ENCODE assay signal across 13 cellular contexts in genomic region chr3:132135628-132136333, GRCh38.
A peak's percentile ranks its signal among the peaks of the same experiment; 100 is the strongest.
DNase-seq lines count a peak whose midpoint lies in the region; ATAC-seq and TF ChIP-seq lines count a peak whose summit lies in the region.
"Had no signal": no experiment of that assay in that cellular context is flagged by ENCODE, and none has a peak within 500 bp of the region (broad histone marks: within the 10 kb centered on the region; RNA-seq: fewer than 3 reads in every experiment).

No MANE protein-coding gene starts in this region.

- CTCF ChIA-PET in A673 (lab: Charles Lee), result no interaction called here

- peaks cover 4% of the 10 kb centered on the region for H3K27me3 ChIP-seq in A673 (replicated peaks; ENCODE audit: insufficient read depth, low read depth, low read length, poor library complexity)
- H3K27me3 ChIP-seq: esophagus muscularis mucosa had no signal

- no peak for TF ChIP-seq POLR2A in lower leg skin (IDR thresholded peaks at IDR 0.05)

- WGBS in lower leg skin, 2 donors, result 56 to 69% methylated on average over 4 of the region's 4 CpGs

- no peaks in the 10 kb centered on the region for H3K36me3 Mint-ChIP-seq in activated naive CD8-positive, alpha-beta T cell treated with anti-CD3 and anti-CD28 coated beads, Interleukin-2, amount 50 U/mL, for 24 hours (ENCODE audit: low read depth)

- H3K27ac ChIP-seq in A673 (ENCODE audit: low read depth, low read length, poor library complexity, severe bottlenecking), result no peak overlapping the region

- ATAC-seq in activated naive CD8-positive, alpha-beta T cell treated with anti-CD3 and anti-CD28 coated beads, Interleukin-2, amount 50 U/mL, for 24 hours, result no peak

- no peaks in the 10 kb centered on the region for H3K9me3 Mint-ChIP-seq in activated naive CD8-positive, alpha-beta T cell treated with anti-CD3 and anti-CD28 coated beads, Interleukin-2, amount 50 U/mL, for 24 hours

- DNase-seq in A673 (ENCODE audit: low spot score) (peak; percentile 10), HS-5 (ENCODE audit: low read depth) (peak; percentile 95), astrocyte of the hippocampus (ENCODE audit: low read depth, low spot score) (peak; percentile 96), iris pigment epithelial cell (ENCODE audit: low read depth) (peak; percentile 98), lower leg skin (ENCODE audit: low spot score in 2 of 2) (no peak), NCI-H2171 (lab: John Stamatoyannopoulos, UW) (no peak)
- DNase-seq in activated CD4-positive, alpha-beta T cell treated with anti-CD3 and anti-CD28 coated beads, Interleukin-2, amount 50 U/mL, for 48 hours, result no peak
- DNase-seq in activated naive CD8-positive, alpha-beta T cell treated with anti-CD3 and anti-CD28 coated beads, Interleukin-2, amount 50 U/mL, for 24 hours, result no peak
- DNase-seq: activated T-cell treated with anti-CD3 and anti-CD28 coated beads, Interleukin-2, amount 50 U/mL, for 1 hour; C1 segment of cervical spinal cord; SHP77 treated with DMSO at 0.1 percent for 48 hours had no signal

- H3K4me3 ChIP-seq in A673 (ENCODE audit: low read depth, low read length, poor library complexity, severe bottlenecking), result no peak overlapping the region
- no peak overlapping the region for H3K4me3 ChIP-seq in lower leg skin (ENCODE audit: low read depth, poor library complexity, severe bottlenecking)
- H3K4me3 ChIP-seq: esophagus muscularis mucosa had no signal

- no TSS peak for BruUV-seq in A673 (replicated peaks; lab: Mats Ljungman, UMichigan)

- H3K9me3 ChIP-seq in A673 (ENCODE audit: low read depth, low read length, poor library complexity, severe bottlenecking), result no peaks in the 10 kb centered on the region
- H3K9me3 ChIP-seq: esophagus muscularis mucosa had no signal

- intact Hi-C loops in A673 (cut with micrococcal nuclease; ENCODE audit: unreplicated experiment) (no loop called here), lower leg skin (cut with DNase I; ENCODE audit: low total_unique reads) (no loop called here)

- H3K4me3 Mint-ChIP-seq in activated naive CD8-positive, alpha-beta T cell treated with anti-CD3 and anti-CD28 coated beads, Interleukin-2, amount 50 U/mL, for 24 hours, result no peak overlapping the region
- H3K4me3 Mint-ChIP-seq: nephron had no signal

- no peaks in the 10 kb centered on the region for H3K4me1 Mint-ChIP-seq in activated naive CD8-positive, alpha-beta T cell treated with anti-CD3 and anti-CD28 coated beads, Interleukin-2, amount 50 U/mL, for 24 hours
- H3K4me1 Mint-ChIP-seq: nephron had no signal

- no peaks in the 10 kb centered on the region for H3K4me1 ChIP-seq in A673 (ENCODE audit: insufficient read depth, low read length, poor library complexity, severe bottlenecking)
- H3K4me1 ChIP-seq: esophagus muscularis mucosa had no signal

- TF ChIP-seq CTCF in A673 (conservative IDR thresholded peaks at IDR 0.05; ENCODE audit: low read depth, low read length) (no peak), lower leg skin (IDR thresholded peaks at IDR 0.05) (no peak)

- POLR2A ChIA-PET in A673 (lab: Charles Lee; ENCODE audit: low non-redundant PET), result no interaction called here

- peaks cover 3% of the 10 kb centered on the region for H3K27me3 Mint-ChIP-seq in activated naive CD8-positive, alpha-beta T cell treated with anti-CD3 and anti-CD28 coated beads, Interleukin-2, amount 50 U/mL, for 24 hours

- H3K36me3 ChIP-seq in A673 (ENCODE audit: insufficient read depth, low read length, poor library complexity, severe bottlenecking), result no peaks in the 10 kb centered on the region
- H3K36me3 ChIP-seq: esophagus muscularis mucosa had no signal

- no peak overlapping the region for H3K27ac Mint-ChIP-seq in activated naive CD8-positive, alpha-beta T cell treated with anti-CD3 and anti-CD28 coated beads, Interleukin-2, amount 50 U/mL, for 24 hours
- H3K27ac Mint-ChIP-seq: nephron had no signal

Comparison
In these comparisons a context has a peak if more than half of its experiments do, and no peak if none do; other contexts are left out.
1. DNase-seq: peak in A673 (single experiment), HS-5 (single experiment), astrocyte of the hippocampus (single experiment) and iris pigment epithelial cell (single experiment); none in lower leg skin (0 of 2), activated CD4-positive, alpha-beta T cell treated with anti-CD3 and anti-CD28 coated beads, Interleukin-2, amount 50 U/mL, for 48 hours (0 of 2), NCI-H2171 (single experiment) and activated naive CD8-positive, alpha-beta T cell treated with anti-CD3 and anti-CD28 coated beads, Interleukin-2, amount 50 U/mL, for 24 hours (single experiment).